Comparison of ENCODE assay signal across 1 cellular context in the genomic region with DNA sequence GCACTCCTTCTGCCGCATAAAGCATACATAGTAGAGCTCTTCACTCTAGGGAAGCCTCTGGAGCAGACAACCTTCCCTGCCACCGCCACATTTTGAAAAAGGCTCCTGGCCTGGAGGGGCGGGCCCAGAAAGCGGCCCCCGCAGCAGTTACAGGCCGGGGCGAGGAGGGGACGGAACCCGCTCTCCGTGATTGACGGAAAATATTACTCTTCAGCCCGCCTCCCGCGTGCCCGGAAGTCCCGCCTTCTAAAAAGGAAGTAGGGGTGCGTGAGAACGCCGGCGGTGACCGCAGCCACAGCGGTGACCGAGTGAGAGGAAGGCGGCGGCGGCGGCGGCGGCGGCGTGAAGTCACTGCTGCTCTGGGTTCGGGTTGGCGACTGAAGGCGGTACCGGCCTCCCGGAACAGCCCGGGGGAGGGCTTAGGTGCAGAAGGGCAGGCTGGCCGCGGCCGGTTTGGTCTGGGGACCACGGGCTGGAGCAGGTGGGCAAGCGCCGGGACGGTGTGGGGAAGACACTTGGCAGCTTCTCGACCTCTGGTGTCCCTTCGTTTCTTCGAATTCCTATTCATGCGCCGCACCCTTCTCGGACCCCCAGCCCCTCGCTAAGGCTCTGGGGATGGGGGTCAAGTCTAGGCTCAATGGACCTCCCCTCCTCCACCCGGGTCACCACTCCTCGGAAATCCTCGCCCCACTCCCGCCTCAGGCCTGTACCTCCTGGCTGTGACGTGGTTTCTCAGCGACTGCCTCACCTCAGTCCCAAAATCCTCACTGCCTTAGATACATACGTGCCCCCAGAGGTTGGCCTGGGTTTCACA.
A peak's percentile ranks its signal among the peaks of the same experiment; 100 is the strongest.
TF ChIP-seq lines count a peak whose summit lies in the region.

A gene (plus strand): TSS at position 295 of the 814 bp plus-strand sequence. CDS start 729 bp downstream, outside the sequence.

TF ChIP-seq in HEK293, 187 proteins besides CTCF, POLR2A, EP300 and RAD21 (continued from another document):
- TF ChIP-seq, protein P1, sequence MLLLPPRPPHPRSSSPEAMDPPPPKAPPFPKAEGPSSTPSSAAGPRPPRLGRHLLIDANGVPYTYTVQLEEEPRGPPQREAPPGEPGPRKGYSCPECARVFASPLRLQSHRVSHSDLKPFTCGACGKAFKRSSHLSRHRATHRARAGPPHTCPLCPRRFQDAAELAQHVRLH (tag by site-specific recombination; IDR thresholded peaks at IDR 0.05), result no peak
- TF ChIP-seq BCL11B (tag by site-specific recombination; IDR thresholded peaks at IDR 0.05; ENCODE audit: low read depth) (no peak), ZSCAN30 (tag by site-specific recombination; IDR thresholded peaks at IDR 0.05) (0 out of 2 replicates have a peak, but pooled peaks have one; percentile 51), KLF9 (tag by site-specific recombination; IDR thresholded peaks at IDR 0.05; ENCODE audit: low read depth) (no peak)
- TF ChIP-seq, protein P2, sequence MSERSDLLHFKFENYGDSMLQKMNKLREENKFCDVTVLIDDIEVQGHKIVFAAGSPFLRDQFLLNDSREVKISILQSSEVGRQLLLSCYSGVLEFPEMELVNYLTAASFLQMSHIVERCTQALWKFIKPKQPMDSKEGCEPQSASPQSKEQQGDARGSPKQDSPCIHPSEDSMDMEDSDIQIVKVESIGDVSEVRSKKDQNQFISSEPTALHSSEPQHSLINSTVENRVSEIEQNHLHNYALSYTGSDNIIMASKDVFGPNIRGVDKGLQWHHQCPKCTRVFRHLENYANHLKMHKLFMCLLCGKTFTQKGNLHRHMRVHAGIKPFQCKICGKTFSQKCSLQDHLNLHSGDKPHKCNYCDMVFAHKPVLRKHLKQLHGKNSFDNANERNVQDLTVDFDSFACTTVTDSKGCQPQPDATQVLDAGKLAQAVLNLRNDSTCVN (tag by site-specific recombination; optimal IDR thresholded peaks at IDR 0.05), result peak; percentile 12
- TF ChIP-seq, protein P3, sequence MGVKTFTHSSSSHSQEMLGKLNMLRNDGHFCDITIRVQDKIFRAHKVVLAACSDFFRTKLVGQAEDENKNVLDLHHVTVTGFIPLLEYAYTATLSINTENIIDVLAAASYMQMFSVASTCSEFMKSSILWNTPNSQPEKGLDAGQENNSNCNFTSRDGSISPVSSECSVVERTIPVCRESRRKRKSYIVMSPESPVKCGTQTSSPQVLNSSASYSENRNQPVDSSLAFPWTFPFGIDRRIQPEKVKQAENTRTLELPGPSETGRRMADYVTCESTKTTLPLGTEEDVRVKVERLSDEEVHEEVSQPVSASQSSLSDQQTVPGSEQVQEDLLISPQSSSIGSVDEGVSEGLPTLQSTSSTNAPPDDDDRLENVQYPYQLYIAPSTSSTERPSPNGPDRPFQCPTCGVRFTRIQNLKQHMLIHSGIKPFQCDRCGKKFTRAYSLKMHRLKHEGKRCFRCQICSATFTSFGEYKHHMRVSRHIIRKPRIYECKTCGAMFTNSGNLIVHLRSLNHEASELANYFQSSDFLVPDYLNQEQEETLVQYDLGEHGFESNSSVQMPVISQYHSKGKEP (tag by site-specific recombination; IDR thresholded peaks at IDR 0.05), result no peak
- TF ChIP-seq, protein P4, sequence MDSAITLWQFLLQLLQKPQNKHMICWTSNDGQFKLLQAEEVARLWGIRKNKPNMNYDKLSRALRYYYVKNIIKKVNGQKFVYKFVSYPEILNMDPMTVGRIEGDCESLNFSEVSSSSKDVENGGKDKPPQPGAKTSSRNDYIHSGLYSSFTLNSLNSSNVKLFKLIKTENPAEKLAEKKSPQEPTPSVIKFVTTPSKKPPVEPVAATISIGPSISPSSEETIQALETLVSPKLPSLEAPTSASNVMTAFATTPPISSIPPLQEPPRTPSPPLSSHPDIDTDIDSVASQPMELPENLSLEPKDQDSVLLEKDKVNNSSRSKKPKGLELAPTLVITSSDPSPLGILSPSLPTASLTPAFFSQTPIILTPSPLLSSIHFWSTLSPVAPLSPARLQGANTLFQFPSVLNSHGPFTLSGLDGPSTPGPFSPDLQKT (IDR thresholded peaks at IDR 0.05; ENCODE audit: borderline replicate concordance, low read depth, low read length), result no peak
- TF ChIP-seq, protein P5, sequence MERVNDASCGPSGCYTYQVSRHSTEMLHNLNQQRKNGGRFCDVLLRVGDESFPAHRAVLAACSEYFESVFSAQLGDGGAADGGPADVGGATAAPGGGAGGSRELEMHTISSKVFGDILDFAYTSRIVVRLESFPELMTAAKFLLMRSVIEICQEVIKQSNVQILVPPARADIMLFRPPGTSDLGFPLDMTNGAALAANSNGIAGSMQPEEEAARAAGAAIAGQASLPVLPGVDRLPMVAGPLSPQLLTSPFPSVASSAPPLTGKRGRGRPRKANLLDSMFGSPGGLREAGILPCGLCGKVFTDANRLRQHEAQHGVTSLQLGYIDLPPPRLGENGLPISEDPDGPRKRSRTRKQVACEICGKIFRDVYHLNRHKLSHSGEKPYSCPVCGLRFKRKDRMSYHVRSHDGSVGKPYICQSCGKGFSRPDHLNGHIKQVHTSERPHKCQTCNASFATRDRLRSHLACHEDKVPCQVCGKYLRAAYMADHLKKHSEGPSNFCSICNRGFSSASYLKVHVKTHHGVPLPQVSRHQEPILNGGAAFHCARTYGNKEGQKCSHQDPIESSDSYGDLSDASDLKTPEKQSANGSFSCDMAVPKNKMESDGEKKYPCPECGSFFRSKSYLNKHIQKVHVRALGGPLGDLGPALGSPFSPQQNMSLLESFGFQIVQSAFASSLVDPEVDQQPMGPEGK (tag by site-specific recombination; IDR thresholded peaks at IDR 0.05), result 0 out of 2 replicates have a peak, but pooled peaks have one; percentile 27
